25 cellular contexts compared by ENCODE assay signal in genomic region chr17:3704931-3705717, GRCh38. TPM values are rescaled to one million over a fixed set of nuclear protein-coding genes. Genes with fewer than 3 reads are reported as not detected.
"Had no signal": no experiment of that assay in that cellular context is flagged by ENCODE, and none has a peak within 500 bp of the region (broad histone marks: within the 10 kb centered on the region; RNA-seq: fewer than 3 reads in every experiment).

No MANE protein-coding gene starts in this region.

- H3K27ac ChIP-seq: breast epithelium, PC-9, SK-N-MC had no signal

- H3K27ac Mint-ChIP-seq: activated CD4-positive, alpha-beta memory T cell treated with anti-CD3 and anti-CD28 coated beads, Interleukin-2, amount 10 ng/mL, durations not matched to agents 7 days and 5 days; activated T-helper 2 cell treated with anti-CD3 and anti-CD28 coated beads, Interferon-gamma antibody, Interleukin-2, Interleukin-4, amounts not matched to agents 10 μg/mL and 5 μg/mL and 100 μg/mL, durations not matched to agents 14 hours and 24 hours and 36 hours had no signal

- H3K4me3 Mint-ChIP-seq: activated CD4-positive, alpha-beta memory T cell treated with anti-CD3 and anti-CD28 coated beads, Interleukin-2, amount 10 ng/mL, durations not matched to agents 7 days and 5 days had no signal

- H3K27me3 ChIP-seq: breast epithelium had no signal

- ATAC-seq: K562 had no signal

- H3K4me3 ChIP-seq: breast epithelium, K562, PC-9, SK-N-MC had no signal

- H3K36me3 ChIP-seq: breast epithelium had no signal

- H3K4me2 ChIP-seq: PC-9 had no signal

- H3K27me3 Mint-ChIP-seq: activated CD4-positive, alpha-beta memory T cell treated with anti-CD3 and anti-CD28 coated beads, Interleukin-2, amount 10 ng/mL, durations not matched to agents 7 days and 5 days had no signal

- H2AFZ ChIP-seq: PC-9 had no signal

- DNase-seq: activated CD4-positive, alpha-beta memory T cell treated with anti-CD3 and anti-CD28 coated beads, Interleukin-2, amount 10 ng/mL, durations not matched to agents 7 days and 5 days; activated CD4-positive, alpha-beta T cell treated with anti-CD3 and anti-CD28 coated beads, Interleukin-2, amount 50 U/mL, for 1 hour; activated CD4-positive, CD25-positive, alpha-beta regulatory T cell; activated gamma-delta T cell treated with Interleukin-2 at 50 U/mL for 16 hours; activated naive CD4-positive, alpha-beta T cell treated with anti-CD3 and anti-CD28 coated beads, Interleukin-2, amount 50 U/mL, for 16 hours; activated T-cell treated with anti-CD3 and anti-CD28 coated beads for 4 hours; activated T-cell treated with anti-CD3 and anti-CD28 coated beads, Interleukin-2, amount 50 U/mL, for 48 hours; aorta; central memory CD4-positive, alpha-beta T cell; Kasumi-1; NCI-H1105 treated with DMSO at 0.1 percent for 48 hours; NCI-H1436 treated with DMSO at 0.1 percent for 48 hours; NCI-H187; NCI-H2081; NCI-H2227 treated with DMSO at 0.1 percent for 48 hours; NCI-H446 treated with DMSO at 0.1 percent for 48 hours; NCI-H524 treated with DMSO at 0.1 percent for 48 hours; NCI-H748 treated with DMSO at 0.1 percent for 48 hours; PC-9; SIG-M5; T-helper 9 cell had no signal

- H3K4me1 ChIP-seq: breast epithelium had no signal

- H3K9me3 ChIP-seq: breast epithelium had no signal

RNA-seq across cellular contexts. Expression of gene HASPIN, which starts 18.6 kb away (rescaled TPM):
- polyA plus RNA-seq: aorta had no signal
